1 cellular context compared by ENCODE assay signal in genomic region chr5:111779260-111780254, GRCh38.
TF ChIP-seq lines count a peak whose summit lies in the region.

No MANE protein-coding gene starts in this region.

TF ChIP-seq in HEK293, 187 proteins besides CTCF, POLR2A, EP300 and RAD21 (continued from another document and continues in another):
- TF ChIP-seq, protein P1, sequence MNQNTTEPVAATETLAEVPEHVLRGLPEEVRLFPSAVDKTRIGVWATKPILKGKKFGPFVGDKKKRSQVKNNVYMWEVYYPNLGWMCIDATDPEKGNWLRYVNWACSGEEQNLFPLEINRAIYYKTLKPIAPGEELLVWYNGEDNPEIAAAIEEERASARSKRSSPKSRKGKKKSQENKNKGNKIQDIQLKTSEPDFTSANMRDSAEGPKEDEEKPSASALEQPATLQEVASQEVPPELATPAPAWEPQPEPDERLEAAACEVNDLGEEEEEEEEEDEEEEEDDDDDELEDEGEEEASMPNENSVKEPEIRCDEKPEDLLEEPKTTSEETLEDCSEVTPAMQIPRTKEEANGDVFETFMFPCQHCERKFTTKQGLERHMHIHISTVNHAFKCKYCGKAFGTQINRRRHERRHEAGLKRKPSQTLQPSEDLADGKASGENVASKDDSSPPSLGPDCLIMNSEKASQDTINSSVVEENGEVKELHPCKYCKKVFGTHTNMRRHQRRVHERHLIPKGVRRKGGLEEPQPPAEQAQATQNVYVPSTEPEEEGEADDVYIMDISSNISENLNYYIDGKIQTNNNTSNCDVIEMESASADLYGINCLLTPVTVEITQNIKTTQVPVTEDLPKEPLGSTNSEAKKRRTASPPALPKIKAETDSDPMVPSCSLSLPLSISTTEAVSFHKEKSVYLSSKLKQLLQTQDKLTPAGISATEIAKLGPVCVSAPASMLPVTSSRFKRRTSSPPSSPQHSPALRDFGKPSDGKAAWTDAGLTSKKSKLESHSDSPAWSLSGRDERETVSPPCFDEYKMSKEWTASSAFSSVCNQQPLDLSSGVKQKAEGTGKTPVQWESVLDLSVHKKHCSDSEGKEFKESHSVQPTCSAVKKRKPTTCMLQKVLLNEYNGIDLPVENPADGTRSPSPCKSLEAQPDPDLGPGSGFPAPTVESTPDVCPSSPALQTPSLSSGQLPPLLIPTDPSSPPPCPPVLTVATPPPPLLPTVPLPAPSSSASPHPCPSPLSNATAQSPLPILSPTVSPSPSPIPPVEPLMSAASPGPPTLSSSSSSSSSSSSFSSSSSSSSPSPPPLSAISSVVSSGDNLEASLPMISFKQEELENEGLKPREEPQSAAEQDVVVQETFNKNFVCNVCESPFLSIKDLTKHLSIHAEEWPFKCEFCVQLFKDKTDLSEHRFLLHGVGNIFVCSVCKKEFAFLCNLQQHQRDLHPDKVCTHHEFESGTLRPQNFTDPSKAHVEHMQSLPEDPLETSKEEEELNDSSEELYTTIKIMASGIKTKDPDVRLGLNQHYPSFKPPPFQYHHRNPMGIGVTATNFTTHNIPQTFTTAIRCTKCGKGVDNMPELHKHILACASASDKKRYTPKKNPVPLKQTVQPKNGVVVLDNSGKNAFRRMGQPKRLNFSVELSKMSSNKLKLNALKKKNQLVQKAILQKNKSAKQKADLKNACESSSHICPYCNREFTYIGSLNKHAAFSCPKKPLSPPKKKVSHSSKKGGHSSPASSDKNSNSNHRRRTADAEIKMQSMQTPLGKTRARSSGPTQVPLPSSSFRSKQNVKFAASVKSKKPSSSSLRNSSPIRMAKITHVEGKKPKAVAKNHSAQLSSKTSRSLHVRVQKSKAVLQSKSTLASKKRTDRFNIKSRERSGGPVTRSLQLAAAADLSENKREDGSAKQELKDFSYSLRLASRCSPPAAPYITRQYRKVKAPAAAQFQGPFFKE (tag by site-specific recombination; IDR thresholded peaks at IDR 0.05; ENCODE audit: borderline replicate concordance), result no peak
- TF ChIP-seq ZNF138 (tag by site-specific recombination; IDR thresholded peaks at IDR 0.05; ENCODE audit: borderline replicate concordance) (no peak), ZNF571 (tag by site-specific recombination; IDR thresholded peaks at IDR 0.05) (no peak), SP7 (tag by site-specific recombination; IDR thresholded peaks at IDR 0.05) (peak; percentile 19; the same call in 1 of the 2 replicates), MYNN (tag by site-specific recombination; IDR thresholded peaks at IDR 0.05; ENCODE audit: borderline replicate concordance) (no peak), MZF1 (tag by site-specific recombination; IDR thresholded peaks at IDR 0.05; ENCODE audit: borderline replicate concordance) (0 out of 2 replicates have a peak, but pooled peaks have one; percentile 12), HOXD13 (CRISPR knock-in tag; IDR thresholded peaks at IDR 0.05; ENCODE audit: borderline replicate concordance) (no peak), ZBTB17 (tag by site-specific recombination; IDR thresholded peaks at IDR 0.05) (peak; percentile 57), ZNF433 (tag by site-specific recombination; IDR thresholded peaks at IDR 0.05; ENCODE audit: low read depth) (no peak), TRIM28 (IDR thresholded peaks at IDR 0.05; ENCODE audit: borderline replicate concordance, low read length) (no peak), ZNF354C (tag by site-specific recombination; IDR thresholded peaks at IDR 0.05; ENCODE audit: borderline replicate concordance, low read depth) (no peak), ZNF548 (tag by site-specific recombination; IDR thresholded peaks at IDR 0.05) (no peak), ZBTB21 (tag by site-specific recombination; IDR thresholded peaks at IDR 0.05) (peak; percentile 71), ZNF335 (tag by site-specific recombination; conservative IDR thresholded peaks at IDR 0.05) (peak; percentile 52), ZNF660 (tag by site-specific recombination; IDR thresholded peaks at IDR 0.05) (no peak), ZNF19 (tag by site-specific recombination; IDR thresholded peaks at IDR 0.05; ENCODE audit: low read depth) (no peak), ZNF600 (tag by site-specific recombination; IDR thresholded peaks at IDR 0.05) (0 out of 2 replicates have a peak, but pooled peaks have one; percentile 37), ZFP69B (tag by site-specific recombination; IDR thresholded peaks at IDR 0.05) (no peak), SP2 (tag by site-specific recombination; IDR thresholded peaks at IDR 0.05) (no peak), ZNF174 (tag by site-specific recombination; IDR thresholded peaks at IDR 0.05) (no peak), ZNF785 (tag by site-specific recombination; IDR thresholded peaks at IDR 0.05) (no peak), ZNF292 (tag by site-specific recombination; IDR thresholded peaks at IDR 0.05; ENCODE audit: borderline replicate concordance, low read depth) (no peak), ZNF791 (tag by site-specific recombination; IDR thresholded peaks at IDR 0.05) (no peak), ZNF10 (tag by site-specific recombination; IDR thresholded peaks at IDR 0.05) (no peak), ZNF558 (tag by site-specific recombination; IDR thresholded peaks at IDR 0.05) (no peak), ZNF394 (tag by site-specific recombination; IDR thresholded peaks at IDR 0.05; ENCODE audit: borderline replicate concordance) (no peak), ZNF248 (tag by site-specific recombination; IDR thresholded peaks at IDR 0.05) (no peak), ZNF2 (tag by site-specific recombination; IDR thresholded peaks at IDR 0.05) (no peak), ZNF549 (tag by site-specific recombination; IDR thresholded peaks at IDR 0.05) (no peak), ZNF324 (tag by site-specific recombination; IDR thresholded peaks at IDR 0.05) (no peak), ZFP37 (tag by site-specific recombination; IDR thresholded peaks at IDR 0.05) (no peak), ZNF610 (tag by site-specific recombination; IDR thresholded peaks at IDR 0.05; ENCODE audit: borderline replicate concordance) (no peak), OSR2 (tag by site-specific recombination; IDR thresholded peaks at IDR 0.05) (peak; percentile 99), REPIN1 (tag by site-specific recombination; IDR thresholded peaks at IDR 0.05; ENCODE audit: low read depth) (no peak), ZNF37A (tag by site-specific recombination; IDR thresholded peaks at IDR 0.05) (no peak), ZNF239 (tag by site-specific recombination; IDR thresholded peaks at IDR 0.05) (no peak), ZIC2 (tag by site-specific recombination; IDR thresholded peaks at IDR 0.05) (no peak), ZBTB8A (tag by site-specific recombination; IDR thresholded peaks at IDR 0.05) (no peak), ZNF274 (IDR thresholded peaks at IDR 0.05; ENCODE audit: low read length) (no peak), ZNF274 (tag by site-specific recombination; IDR thresholded peaks at IDR 0.05; ENCODE audit: borderline replicate concordance) (no peak), ZNF654 (tag by site-specific recombination; IDR thresholded peaks at IDR 0.05; ENCODE audit: low read depth) (no peak), ZNF837 (tag by site-specific recombination; IDR thresholded peaks at IDR 0.05) (no peak), ZNF426 (tag by site-specific recombination; IDR thresholded peaks at IDR 0.05) (no peak), ZNF555 (tag by site-specific recombination; conservative IDR thresholded peaks at IDR 0.05) (no peak), ZNF266 (tag by site-specific recombination; IDR thresholded peaks at IDR 0.05; ENCODE audit: low read depth) (no peak)
- TF ChIP-seq, protein P2, sequence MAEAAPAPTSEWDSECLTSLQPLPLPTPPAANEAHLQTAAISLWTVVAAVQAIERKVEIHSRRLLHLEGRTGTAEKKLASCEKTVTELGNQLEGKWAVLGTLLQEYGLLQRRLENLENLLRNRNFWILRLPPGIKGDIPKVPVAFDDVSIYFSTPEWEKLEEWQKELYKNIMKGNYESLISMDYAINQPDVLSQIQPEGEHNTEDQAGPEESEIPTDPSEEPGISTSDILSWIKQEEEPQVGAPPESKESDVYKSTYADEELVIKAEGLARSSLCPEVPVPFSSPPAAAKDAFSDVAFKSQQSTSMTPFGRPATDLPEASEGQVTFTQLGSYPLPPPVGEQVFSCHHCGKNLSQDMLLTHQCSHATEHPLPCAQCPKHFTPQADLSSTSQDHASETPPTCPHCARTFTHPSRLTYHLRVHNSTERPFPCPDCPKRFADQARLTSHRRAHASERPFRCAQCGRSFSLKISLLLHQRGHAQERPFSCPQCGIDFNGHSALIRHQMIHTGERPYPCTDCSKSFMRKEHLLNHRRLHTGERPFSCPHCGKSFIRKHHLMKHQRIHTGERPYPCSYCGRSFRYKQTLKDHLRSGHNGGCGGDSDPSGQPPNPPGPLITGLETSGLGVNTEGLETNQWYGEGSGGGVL (tag by site-specific recombination; IDR thresholded peaks at IDR 0.05), result peak; percentile 83
- TF ChIP-seq, protein P3, sequence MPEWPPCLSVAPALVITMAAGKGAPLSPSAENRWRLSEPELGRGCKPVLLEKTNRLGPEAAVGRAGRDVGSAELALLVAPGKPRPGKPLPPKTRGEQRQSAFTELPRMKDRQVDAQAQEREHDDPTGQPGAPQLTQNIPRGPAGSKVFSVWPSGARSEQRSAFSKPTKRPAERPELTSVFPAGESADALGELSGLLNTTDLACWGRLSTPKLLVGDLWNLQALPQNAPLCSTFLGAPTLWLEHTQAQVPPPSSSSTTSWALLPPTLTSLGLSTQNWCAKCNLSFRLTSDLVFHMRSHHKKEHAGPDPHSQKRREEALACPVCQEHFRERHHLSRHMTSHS (tag by site-specific recombination; IDR thresholded peaks at IDR 0.05), result no peak
- TF ChIP-seq, protein P4, sequence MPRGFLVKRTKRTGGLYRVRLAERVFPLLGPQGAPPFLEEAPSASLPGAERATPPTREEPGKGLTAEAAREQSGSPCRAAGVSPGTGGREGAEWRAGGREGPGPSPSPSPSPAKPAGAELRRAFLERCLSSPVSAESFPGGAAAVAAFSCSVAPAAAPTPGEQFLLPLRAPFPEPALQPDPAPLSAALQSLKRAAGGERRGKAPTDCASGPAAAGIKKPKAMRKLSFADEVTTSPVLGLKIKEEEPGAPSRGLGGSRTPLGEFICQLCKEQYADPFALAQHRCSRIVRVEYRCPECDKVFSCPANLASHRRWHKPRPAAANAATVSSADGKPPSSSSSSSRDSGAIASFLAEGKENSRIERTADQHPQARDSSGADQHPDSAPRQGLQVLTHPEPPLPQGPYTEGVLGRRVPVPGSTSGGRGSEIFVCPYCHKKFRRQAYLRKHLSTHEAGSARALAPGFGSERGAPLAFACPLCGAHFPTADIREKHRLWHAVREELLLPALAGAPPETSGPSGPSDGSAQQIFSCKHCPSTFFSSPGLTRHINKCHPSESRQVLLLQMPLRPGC (tag by site-specific recombination; IDR thresholded peaks at IDR 0.05), result peak; percentile 61; the same call in 1 of the 2 replicates
- TF ChIP-seq, protein P5, sequence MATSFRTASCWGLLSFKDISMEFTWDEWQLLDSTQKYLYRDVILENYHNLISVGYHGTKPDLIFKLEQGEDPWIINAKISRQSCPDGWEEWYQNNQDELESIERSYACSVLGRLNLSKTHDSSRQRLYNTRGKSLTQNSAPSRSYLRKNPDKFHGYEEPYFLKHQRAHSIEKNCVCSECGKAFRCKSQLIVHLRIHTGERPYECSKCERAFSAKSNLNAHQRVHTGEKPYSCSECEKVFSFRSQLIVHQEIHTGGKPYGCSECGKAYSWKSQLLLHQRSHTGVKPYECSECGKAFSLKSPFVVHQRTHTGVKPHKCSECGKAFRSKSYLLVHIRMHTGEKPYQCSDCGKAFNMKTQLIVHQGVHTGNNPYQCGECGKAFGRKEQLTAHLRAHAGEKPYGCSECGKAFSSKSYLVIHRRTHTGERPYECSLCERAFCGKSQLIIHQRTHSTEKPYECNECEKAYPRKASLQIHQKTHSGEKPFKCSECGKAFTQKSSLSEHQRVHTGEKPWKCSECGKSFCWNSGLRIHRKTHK (tag by site-specific recombination; IDR thresholded peaks at IDR 0.05), result no peak
- TF ChIP-seq, protein P6, sequence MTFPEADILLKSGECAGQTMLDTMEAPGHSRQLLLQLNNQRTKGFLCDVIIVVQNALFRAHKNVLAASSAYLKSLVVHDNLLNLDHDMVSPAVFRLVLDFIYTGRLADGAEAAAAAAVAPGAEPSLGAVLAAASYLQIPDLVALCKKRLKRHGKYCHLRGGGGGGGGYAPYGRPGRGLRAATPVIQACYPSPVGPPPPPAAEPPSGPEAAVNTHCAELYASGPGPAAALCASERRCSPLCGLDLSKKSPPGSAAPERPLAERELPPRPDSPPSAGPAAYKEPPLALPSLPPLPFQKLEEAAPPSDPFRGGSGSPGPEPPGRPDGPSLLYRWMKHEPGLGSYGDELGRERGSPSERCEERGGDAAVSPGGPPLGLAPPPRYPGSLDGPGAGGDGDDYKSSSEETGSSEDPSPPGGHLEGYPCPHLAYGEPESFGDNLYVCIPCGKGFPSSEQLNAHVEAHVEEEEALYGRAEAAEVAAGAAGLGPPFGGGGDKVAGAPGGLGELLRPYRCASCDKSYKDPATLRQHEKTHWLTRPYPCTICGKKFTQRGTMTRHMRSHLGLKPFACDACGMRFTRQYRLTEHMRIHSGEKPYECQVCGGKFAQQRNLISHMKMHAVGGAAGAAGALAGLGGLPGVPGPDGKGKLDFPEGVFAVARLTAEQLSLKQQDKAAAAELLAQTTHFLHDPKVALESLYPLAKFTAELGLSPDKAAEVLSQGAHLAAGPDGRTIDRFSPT (tag by site-specific recombination; IDR thresholded peaks at IDR 0.05), result no peak
- TF ChIP-seq, protein P7, sequence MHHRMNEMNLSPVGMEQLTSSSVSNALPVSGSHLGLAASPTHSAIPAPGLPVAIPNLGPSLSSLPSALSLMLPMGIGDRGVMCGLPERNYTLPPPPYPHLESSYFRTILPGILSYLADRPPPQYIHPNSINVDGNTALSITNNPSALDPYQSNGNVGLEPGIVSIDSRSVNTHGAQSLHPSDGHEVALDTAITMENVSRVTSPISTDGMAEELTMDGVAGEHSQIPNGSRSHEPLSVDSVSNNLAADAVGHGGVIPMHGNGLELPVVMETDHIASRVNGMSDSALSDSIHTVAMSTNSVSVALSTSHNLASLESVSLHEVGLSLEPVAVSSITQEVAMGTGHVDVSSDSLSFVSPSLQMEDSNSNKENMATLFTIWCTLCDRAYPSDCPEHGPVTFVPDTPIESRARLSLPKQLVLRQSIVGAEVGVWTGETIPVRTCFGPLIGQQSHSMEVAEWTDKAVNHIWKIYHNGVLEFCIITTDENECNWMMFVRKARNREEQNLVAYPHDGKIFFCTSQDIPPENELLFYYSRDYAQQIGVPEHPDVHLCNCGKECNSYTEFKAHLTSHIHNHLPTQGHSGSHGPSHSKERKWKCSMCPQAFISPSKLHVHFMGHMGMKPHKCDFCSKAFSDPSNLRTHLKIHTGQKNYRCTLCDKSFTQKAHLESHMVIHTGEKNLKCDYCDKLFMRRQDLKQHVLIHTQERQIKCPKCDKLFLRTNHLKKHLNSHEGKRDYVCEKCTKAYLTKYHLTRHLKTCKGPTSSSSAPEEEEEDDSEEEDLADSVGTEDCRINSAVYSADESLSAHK (tag by site-specific recombination; IDR thresholded peaks at IDR 0.05), result no peak
